In genomic region chr2:64650722-64651338, GRCh38 we compare ENCODE assay signal across 10 cellular contexts. TPM values are rescaled to one million over a fixed set of nuclear protein-coding genes. Genes with fewer than 3 reads are reported as not detected.
DNase-seq lines count a peak whose midpoint lies in the region; ATAC-seq, FAIRE-seq and TF ChIP-seq lines count a peak whose summit lies in the region.
"Had no signal": no experiment of that assay in that cellular context is flagged by ENCODE, and none has a peak within 500 bp of the region (broad histone marks: within the 10 kb centered on the region; RNA-seq: fewer than 3 reads in every experiment).

No MANE protein-coding gene starts in this region.

- H2AFZ ChIP-seq in keratinocyte (ENCODE audit: control insufficient read depth, low read length) (no peak overlapping the region), neuronal stem cell (ENCODE audit: low read length) (no peak overlapping the region)

- dilution Hi-C loops in keratinocyte (cut with MboI; ENCODE audit: extremely low pct_ligation_motif_present, low sequenced_read_pairs) = no loop called here

- DNase-seq in activated T-cell treated with anti-CD3 and anti-CD28 coated beads, Interleukin-2, amount 50 U/mL, for 24 hours = no peak
- DNase-seq in activated T-cell treated with anti-CD3 and anti-CD28 coated beads, Interleukin-2, amount 50 U/mL, for 1 hour = no peak
- DNase-seq in Peyer's patch (peak in 2 of 3 donors; percentile 72 to 85), keratinocyte (ENCODE audit: low read depth, low spot score) (no peak), amygdala (lab: John Stamatoyannopoulos, UW) (no peak), neuronal stem cell (ENCODE audit: low spot score) (no peak)
- DNase-seq: NCI-H1092 treated with DMSO at 0.1 percent for 48 hours had no signal

- no peak overlapping the region for H2BK12ac ChIP-seq in neuronal stem cell (ENCODE audit: low read length)

- no peak for TF ChIP-seq CTCF in Peyer's patch (IDR thresholded peaks at IDR 0.05)
- no peak for TF ChIP-seq CTCF in keratinocyte (optimal IDR thresholded peaks at IDR 0.05 in 1 of 3, IDR thresholded peaks at IDR 0.05 in 1 of 3, conservative IDR thresholded peaks at IDR 0.05 in 1 of 3; ENCODE audit: extremely low read depth in 1 of 3, insufficient read depth in 2 of 3, low read length in 3 of 3)

- H2BK120ac ChIP-seq in neuronal stem cell (ENCODE audit: low read depth, low read length) = no peak overlapping the region

- no peak overlapping the region for H4K91ac ChIP-seq in neuronal stem cell (ENCODE audit: low read depth, low read length, poor library complexity)

- H4K20me1 ChIP-seq in keratinocyte (ENCODE audit: control insufficient read depth, extremely low read depth, insufficient read depth, low read length) = no peaks in the 10 kb centered on the region

- H2AK5ac ChIP-seq in neuronal stem cell (ENCODE audit: low read depth, low read length) = no peak overlapping the region

- H3K79me2 ChIP-seq in keratinocyte (ENCODE audit: control insufficient read depth, insufficient read depth, low read length) = peaks cover 73% of the 10 kb centered on the region

- peaks cover 76% of the 10 kb centered on the region for H3K4me1 Mint-ChIP-seq in activated T-cell treated with anti-CD3 and anti-CD28 coated beads, Interleukin-2, amount 50 U/mL, for 24 hours (ENCODE audit: low read depth)

- no peak overlapping the region for H4K8ac ChIP-seq in neuronal stem cell (ENCODE audit: low read depth, low read length)

- peak overlapping the region; percentile 98 for H3K4me2 ChIP-seq in keratinocyte (ENCODE audit: control insufficient read depth, extremely low read depth, insufficient read depth, low read depth, low read length)
- no peak overlapping the region for H3K4me2 ChIP-seq in neuronal stem cell (ENCODE audit: insufficient read depth, low read length, poor library complexity, severe bottlenecking)

- no peak overlapping the region for H3K14ac ChIP-seq in neuronal stem cell (ENCODE audit: low read length)

- no peak for ATAC-seq in HG03196 (IDR thresholded peaks at IDR 0.05; ENCODE audit: unreplicated experiment)
- ATAC-seq: gastroesophageal sphincter had no signal

- H3K9me1 ChIP-seq in keratinocyte (ENCODE audit: control insufficient read depth, extremely low read depth, insufficient read depth, low read length) = no peaks in the 10 kb centered on the region

- H3K27ac Mint-ChIP-seq in activated T-cell treated with anti-CD3 and anti-CD28 coated beads, Interleukin-2, amount 50 U/mL, for 24 hours = no peak overlapping the region

- no peaks in the 10 kb centered on the region for H3K79me1 ChIP-seq in neuronal stem cell (ENCODE audit: low read depth, low read length)

- peaks cover 0 to 47% (median 11%) of the 10 kb centered on the region in 4 donors for H3K4me1 ChIP-seq in Peyer's patch
- peaks cover 61% of the 10 kb centered on the region for H3K4me1 ChIP-seq in keratinocyte (ENCODE audit: control insufficient read depth, extremely low read depth, insufficient read depth, low read length)
- peaks cover 6 to 66% (median 57%) of the 10 kb centered on the region in 5 donors for H3K4me1 ChIP-seq in subcutaneous abdominal adipose tissue (ENCODE audit: control insufficient read depth in 5 of 5, insufficient read depth in 5 of 5, low read length in 5 of 5)
- peaks cover 18 to 53% of the 10 kb centered on the region in 2 donors for H3K4me1 ChIP-seq in neuronal stem cell (ENCODE audit: control insufficient read depth in 2 of 2, insufficient read depth in 1 of 2, low read depth in 1 of 2, low read length in 2 of 2)

- H3K4me3 ChIP-seq in Peyer's patch (no peak overlapping the region), keratinocyte (ENCODE audit: control insufficient read depth in 2 of 3, extremely low read depth in 1 of 3, insufficient read depth in 2 of 3, low read depth in 1 of 3, low read length in 3 of 3) (peak overlapping the region in 2 of 3 experiments; percentile 30 to 91), subcutaneous abdominal adipose tissue (ENCODE audit: low read depth in 1 of 5, low read length in 5 of 5) (no peak overlapping the region), neuronal stem cell (ENCODE audit: low read length in 2 of 2) (no peak overlapping the region)
- H3K4me3 ChIP-seq: gastroesophageal sphincter had no signal

- H3K9ac ChIP-seq in keratinocyte (ENCODE audit: control insufficient read depth, extremely low read depth, insufficient read depth, low read length) (peak overlapping the region; percentile 89), subcutaneous abdominal adipose tissue (ENCODE audit: low read length in 5 of 5) (no peak overlapping the region), neuronal stem cell (ENCODE audit: low read depth, low read length, poor library complexity) (no peak overlapping the region)

- H3K36me3 Mint-ChIP-seq in activated T-cell treated with anti-CD3 and anti-CD28 coated beads, Interleukin-2, amount 50 U/mL, for 24 hours (ENCODE audit: low read depth) = peaks cover 9% of the 10 kb centered on the region

- FAIRE-seq in keratinocyte (lab: Jason Lieb, UNC) = no peak

- no peak overlapping the region for H2BK5ac ChIP-seq in neuronal stem cell (ENCODE audit: low read length)

- H2BK15ac ChIP-seq in neuronal stem cell (ENCODE audit: low read length) = no peak overlapping the region

- H3K9me3 ChIP-seq in Peyer's patch (no peaks in the 10 kb centered on the region), keratinocyte (ENCODE audit: control insufficient read depth, low read depth, low read length) (no peaks in the 10 kb centered on the region), subcutaneous abdominal adipose tissue (ENCODE audit: control insufficient read depth in 5 of 5, low read length in 5 of 5) (no peaks in the 10 kb centered on the region), neuronal stem cell (replicated peaks in 1 of 2; ENCODE audit: control insufficient read depth in 2 of 2, insufficient read depth in 1 of 2, low read depth in 1 of 2, low read length in 2 of 2) (no peaks in the 10 kb centered on the region)
- H3K9me3 ChIP-seq: gastroesophageal sphincter had no signal

- no peak for TF ChIP-seq POLR2A in Peyer's patch (IDR thresholded peaks at IDR 0.05)

- H3K4me3 Mint-ChIP-seq in activated T-cell treated with anti-CD3 and anti-CD28 coated beads, Interleukin-2, amount 50 U/mL, for 24 hours = peak overlapping the region; percentile 23

- H3K27me3 Mint-ChIP-seq in activated T-cell treated with anti-CD3 and anti-CD28 coated beads, Interleukin-2, amount 50 U/mL, for 24 hours = no peaks in the 10 kb centered on the region

- H3K27me3 ChIP-seq in Peyer's patch (no peaks in the 10 kb centered on the region), keratinocyte (ENCODE audit: control insufficient read depth, extremely low read depth, insufficient read depth, low read length) (no peaks in the 10 kb centered on the region), subcutaneous abdominal adipose tissue (ENCODE audit: control insufficient read depth in 5 of 5, insufficient read depth in 4 of 5, low read length in 5 of 5) (no peaks in the 10 kb centered on the region), neuronal stem cell (ENCODE audit: control insufficient read depth in 3 of 3, insufficient read depth in 3 of 3, low read depth in 1 of 3, low read length in 3 of 3) (no peaks in the 10 kb centered on the region)
- H3K27me3 ChIP-seq: gastroesophageal sphincter had no signal

- no peak overlapping the region for H3K4ac ChIP-seq in neuronal stem cell (ENCODE audit: low read length)

- H3K27ac ChIP-seq in Peyer's patch (no peak overlapping the region), keratinocyte (ENCODE audit: control insufficient read depth, insufficient read depth, low read length) (peak overlapping the region; percentile 100), subcutaneous abdominal adipose tissue (ENCODE audit: low read depth, low read length) (peak overlapping the region; percentile 99), neuronal stem cell (replicated peaks; ENCODE audit: low read length) (no peak overlapping the region)

- no peak overlapping the region for H3K18ac ChIP-seq in neuronal stem cell (ENCODE audit: low read length)

- no peaks in the 10 kb centered on the region for H3K9me3 Mint-ChIP-seq in activated T-cell treated with anti-CD3 and anti-CD28 coated beads, Interleukin-2, amount 50 U/mL, for 24 hours

- no CpG with 5 or more reads among the region's 5 CpGs for WGBS in neuronal stem cell (ENCODE audit: extremely low coverage in 2 of 2, insufficient read length in 2 of 2, insufficient replicate concordance in 1 of 2), 2 donors

- H3K36me3 ChIP-seq in Peyer's patch (no peaks in the 10 kb centered on the region), keratinocyte (ENCODE audit: control insufficient read depth in 2 of 2, extremely low read depth in 1 of 2, insufficient read depth in 2 of 2, low read length in 2 of 2) (no peaks in the 10 kb centered on the region), subcutaneous abdominal adipose tissue (ENCODE audit: control insufficient read depth in 5 of 5, insufficient read depth in 5 of 5, low read length in 5 of 5) (no peaks in the 10 kb centered on the region), neuronal stem cell (replicated peaks in 1 of 2; ENCODE audit: control insufficient read depth in 2 of 2, insufficient read depth in 2 of 2, low read length in 2 of 2) (no peaks in the 10 kb centered on the region)
- H3K36me3 ChIP-seq: gastroesophageal sphincter had no signal

- no peak overlapping the region for H3K23ac ChIP-seq in neuronal stem cell (ENCODE audit: low read depth, low read length, poor library complexity)

RNA-seq across cellular contexts. Expression of gene SERTAD2, which starts 2.9 kb away (rescaled TPM):
- total RNA-seq in Peyer's patch = 10 to 100 TPM in 1 of 4 donors, 1 to 10 TPM in 3; 8.7 to 10.3 (median 9.8) TPM
- polyA plus RNA-seq in keratinocyte = 11.2 to 13.4 TPM (median 13.1 TPM) in 3 replicates
- 13.1 TPM for polyA plus RNA-seq in keratinocyte (2011; ENCODE audit: low read depth)
- 10.2 and 14.2 TPM in 2 replicates for polyA plus RNA-seq in keratinocyte (2011; cell fraction: cytosol; rRNA removed)
- 20.6 and 23.7 TPM in 2 replicates for polyA plus RNA-seq in keratinocyte (2011; cell fraction: nucleus; rRNA removed)
- 16.7 and 27.2 TPM in 2 replicates for polyA plus RNA-seq in keratinocyte (2012; ENCODE audit: low replicate concordance)
- polyA minus RNA-seq in keratinocyte = 13.2 to 19.6 TPM (median 16.9 TPM) in 3 replicates
- 15.2 TPM for polyA minus RNA-seq in keratinocyte (2011; cell fraction: cytosol; rRNA and poly(A)+ RNA removed)
- 12.3 and 23.7 TPM in 2 replicates for polyA minus RNA-seq in keratinocyte (2011; cell fraction: nucleus; rRNA and poly(A)+ RNA removed)
- polyA plus RNA-seq in neuronal stem cell (2013, experiment 1 of 2) = 20.0 TPM
- 19.5 TPM for polyA plus RNA-seq in neuronal stem cell (2013, experiment 2 of 2)

Comparison
In these comparisons a context has a peak if more than half of its experiments do, and no peak if none do; other contexts are left out.
1. DNase-seq: peak in Peyer's patch (2 of 3); none in activated T-cell treated with anti-CD3 and anti-CD28 coated beads, Interleukin-2, amount 50 U/mL, for 24 hours (single experiment), activated T-cell treated with anti-CD3 and anti-CD28 coated beads, Interleukin-2, amount 50 U/mL, for 1 hour (single experiment), keratinocyte (single experiment), amygdala (0 of 56) and neuronal stem cell (single experiment).
2. H3K27ac ChIP-seq: peak in keratinocyte (single experiment) and subcutaneous abdominal adipose tissue (single experiment); none in Peyer's patch (0 of 4) and neuronal stem cell (single experiment).
3. H3K4me3 ChIP-seq: peak in keratinocyte (2 of 3); none in Peyer's patch (0 of 4), subcutaneous abdominal adipose tissue (0 of 5) and neuronal stem cell (0 of 2).